22 cellular contexts compared by ENCODE assay signal in genomic region chr5:148950892-148951291, GRCh38.
DNase-seq lines count a peak whose midpoint lies in the region; ATAC-seq, FAIRE-seq and TF ChIP-seq lines count a peak whose summit lies in the region.
"Had no signal": no experiment of that assay in that cellular context is flagged by ENCODE, and none has a peak within 500 bp of the region (broad histone marks: within the 10 kb centered on the region; RNA-seq: fewer than 3 reads in every experiment).

No MANE protein-coding gene starts in this region.

- H3K36me3 ChIP-seq in ascending aorta (no peaks in the 10 kb centered on the region), keratinocyte (ENCODE audit: control insufficient read depth in 2 of 2, extremely low read depth in 1 of 2, insufficient read depth in 2 of 2, low read length in 2 of 2) (no peaks in the 10 kb centered on the region), gastrocnemius medialis (no peaks in the 10 kb centered on the region)
- H3K36me3 ChIP-seq: BE2C, Peyer's patch had no signal

- no peak overlapping the region for H3K4me2 ChIP-seq in keratinocyte (ENCODE audit: control insufficient read depth, extremely low read depth, insufficient read depth, low read depth, low read length)

- H3K9ac ChIP-seq in keratinocyte (ENCODE audit: control insufficient read depth, extremely low read depth, insufficient read depth, low read length) = peak overlapping the region; percentile 65
- H3K9ac ChIP-seq: GM23248 had no signal

- H3K9me3 ChIP-seq in ascending aorta (no peaks in the 10 kb centered on the region), keratinocyte (ENCODE audit: control insufficient read depth, low read depth, low read length) (no peaks in the 10 kb centered on the region), gastrocnemius medialis (no peaks in the 10 kb centered on the region)
- H3K9me3 ChIP-seq: BE2C, Caco-2, Peyer's patch had no signal

- H2AFZ ChIP-seq in keratinocyte (ENCODE audit: control insufficient read depth, low read length) = peak overlapping the region; percentile 43
- H2AFZ ChIP-seq: GM23248 had no signal

- TF ChIP-seq POLR2A in gastrocnemius medialis (IDR thresholded peaks at IDR 0.05) = no peak

- no peaks in the 10 kb centered on the region for H3K9me1 ChIP-seq in keratinocyte (ENCODE audit: control insufficient read depth, extremely low read depth, insufficient read depth, low read length)

- dilution Hi-C loops in keratinocyte (cut with MboI; ENCODE audit: extremely low pct_ligation_motif_present, low sequenced_read_pairs) = no loop called here

- H3K4me3 ChIP-seq in ascending aorta = no peak overlapping the region
- H3K4me3 ChIP-seq in keratinocyte (ENCODE audit: control insufficient read depth in 2 of 3, extremely low read depth in 1 of 3, insufficient read depth in 2 of 3, low read depth in 1 of 3, low read length in 3 of 3) = no peak overlapping the region
- H3K4me3 ChIP-seq in gastrocnemius medialis = no peak overlapping the region
- H3K4me3 ChIP-seq: GM23248, Peyer's patch had no signal

- ATAC-seq in gastrocnemius medialis = peak in 1 of 2 donors; percentile 19
- no peak for ATAC-seq in HG02852 (IDR thresholded peaks at IDR 0.05; ENCODE audit: unreplicated experiment)

- no peaks in the 10 kb centered on the region for H3K27me3 ChIP-seq in ascending aorta
- no peaks in the 10 kb centered on the region for H3K27me3 ChIP-seq in keratinocyte (ENCODE audit: control insufficient read depth, extremely low read depth, insufficient read depth, low read length)
- H3K27me3 ChIP-seq in gastrocnemius medialis = no peaks in the 10 kb centered on the region
- H3K27me3 ChIP-seq: BE2C, Peyer's patch had no signal

- no peaks in the 10 kb centered on the region for H4K20me1 ChIP-seq in keratinocyte (ENCODE audit: control insufficient read depth, extremely low read depth, insufficient read depth, low read length)

- no peak for FAIRE-seq in keratinocyte (lab: Jason Lieb, UNC)

- H3K4me1 ChIP-seq in ascending aorta (peaks cover 0 to 5% of the 10 kb centered on the region in 2 donors), keratinocyte (ENCODE audit: control insufficient read depth, extremely low read depth, insufficient read depth, low read length) (peaks cover 22% of the 10 kb centered on the region), gastrocnemius medialis (peaks cover 23 to 29% of the 10 kb centered on the region in 2 donors)
- H3K4me1 ChIP-seq: Caco-2, Peyer's patch had no signal

- no peak for TF ChIP-seq CTCF in C4-2B (conservative IDR thresholded peaks at IDR 0.05)
- no peak for TF ChIP-seq CTCF in ascending aorta (IDR thresholded peaks at IDR 0.05)
- no peak for TF ChIP-seq CTCF in keratinocyte (optimal IDR thresholded peaks at IDR 0.05 in 1 of 3, IDR thresholded peaks at IDR 0.05 in 1 of 3, conservative IDR thresholded peaks at IDR 0.05 in 1 of 3; ENCODE audit: extremely low read depth in 1 of 3, insufficient read depth in 2 of 3, low read length in 3 of 3)
- no peak for TF ChIP-seq CTCF in gastrocnemius medialis (IDR thresholded peaks at IDR 0.05 in 4 of 5, conservative IDR thresholded peaks at IDR 0.05 in 1 of 5)

- in situ Hi-C loops in gastrocnemius medialis (cut with MboI; ENCODE audit: low sequenced_read_pairs in 4 of 4) = loop anchor here in 1 of 4 donors (10.0 kb wide), 1 partner anchor 126 kb away; the partner anchor contains the start of gene ADRB2

- H3K79me2 ChIP-seq in keratinocyte (ENCODE audit: control insufficient read depth, insufficient read depth, low read length) = no peaks in the 10 kb centered on the region

- DNase-seq in ascending aorta (ENCODE audit: low spot score in 2 of 2) (no peak), keratinocyte (ENCODE audit: low read depth, low spot score) (no peak), gastrocnemius medialis (no peak), posterior cingulate gyrus (no peak), AML-193 (lab: John Stamatoyannopoulos, UW) (no peak)
- no peak for DNase-seq in activated naive CD4-positive, alpha-beta T cell treated with Interleukin-2 at 50 U/mL for 16 hours
- DNase-seq: BE2C; Caco-2; CD4-positive, alpha-beta T cell; DMS153; GDM1; GM23248; HCEC 1CT; NCI-H1092 treated with DMSO at 0.1 percent for 48 hours; NCI-H146; NCI-H2029 treated with DMSO at 0.1 percent for 48 hours; NCI-H2171 treated with DMSO at 0.1 percent for 48 hours; NCI-H748 treated with DMSO at 0.1 percent for 48 hours; NK-92 treated with Interleukin-12 subunit alpha and Interleukin-12 subunit beta, amount 100 ng/mL, for 24 hours; Peyer's patch had no signal

- H3K27ac ChIP-seq in C4-2B (peak overlapping the region; percentile 63; the same call in 1 of the 2 replicates), ascending aorta (peak overlapping the region; percentile 72 to 80), keratinocyte (ENCODE audit: control insufficient read depth, insufficient read depth, low read length) (peak overlapping the region; percentile 78), gastrocnemius medialis (peak overlapping the region; percentile 94 to 98 (median 96))
- H3K27ac ChIP-seq: GM23248 had no signal

- intact Hi-C loops in ascending aorta (cut with DNase I) = no loop called here
- intact Hi-C loops in gastrocnemius medialis (cut with DNase I; ENCODE audit: low total_unique reads) = loop anchor here (1.0 to 2.0 kb wide), 2 partner anchors 15 to 124 kb away; partner anchors contain the start of gene ADRB2
- intact Hi-C loops in posterior cingulate gyrus (cut with DNase I) = no loop called here
